ENCODE assay signal across 10 cellular contexts in genomic region chr10:93074597-93075368, GRCh38. TPM values are rescaled to one million over a fixed set of nuclear protein-coding genes. Genes with fewer than 3 reads are reported as not detected.
A peak's percentile ranks its signal among the peaks of the same experiment; 100 is the strongest.
DNase-seq lines count a peak whose midpoint lies in the region; ATAC-seq and TF ChIP-seq lines count a peak whose summit lies in the region.
"Had no signal": no experiment of that assay in that cellular context is flagged by ENCODE, and none has a peak within 500 bp of the region (broad histone marks: within the 10 kb centered on the region; RNA-seq: fewer than 3 reads in every experiment).

No MANE protein-coding gene starts in this region.

- H4K91ac ChIP-seq in IMR-90 (ENCODE audit: insufficient read depth, low read depth, low read length), result no peak overlapping the region

- H3K9me3 Mint-ChIP-seq in CD8-positive, alpha-beta memory T cell, result peaks cover 0 to 2% (median 0%) of the 10 kb centered on the region in 5 donors
- no peaks in the 10 kb centered on the region for H3K9me3 Mint-ChIP-seq in MCF 10A (ENCODE audit: unreplicated experiment)
- H3K9me3 Mint-ChIP-seq in natural killer cell, result no peaks in the 10 kb centered on the region

- H3K18ac ChIP-seq in IMR-90 (ENCODE audit: low read depth, low read length), result no peak overlapping the region

- CTCF ChIA-PET in CD8-positive, alpha-beta memory T cell (lab: Charles Lee), result interaction anchor here (0.9 to 1.3 kb wide), 2 partner anchors 12 to 13 kb away, joined by 3 read pairs; no protein-coding TSS in a partner anchor
- CTCF ChIA-PET in IMR-90 (lab: Yijun Ruan, JAX) (no interaction called here), MCF 10A (lab: Yijun Ruan, JAX) (interaction anchor here (0.5 to 1.1 kb wide), 5 partner anchors 17 to 401 kb away, joined by 3 to 5 read pairs (median 3); no protein-coding TSS in a partner anchor), RWPE1 (lab: Yijun Ruan, JAX) (interaction anchor here (0.6 to 1.6 kb wide), 3 partner anchors 13 to 340 kb away, joined by 3 to 5 read pairs (median 3); no protein-coding TSS in a partner anchor)

- H3K4me2 ChIP-seq in IMR-90 (ENCODE audit: low read depth, low read length), result peak overlapping the region; percentile 33; the same call in 1 of the 2 replicates

- no peaks in the 10 kb centered on the region for H3K36me3 ChIP-seq in CD8-positive, alpha-beta memory T cell (ENCODE audit: insufficient read depth, low read length)
- no peaks in the 10 kb centered on the region for H3K36me3 ChIP-seq in IMR-90 (ENCODE audit: control insufficient read depth, insufficient read depth, low read length)
- H3K36me3 ChIP-seq: esophagus squamous epithelium had no signal

- peaks cover 26% of the 10 kb centered on the region for H3K27me3 ChIP-seq in CD8-positive, alpha-beta memory T cell (ENCODE audit: insufficient read depth, low read length, poor library complexity, severe bottlenecking)
- peaks cover 76% of the 10 kb centered on the region for H3K27me3 ChIP-seq in IMR-90 (ENCODE audit: control insufficient read depth, insufficient read depth, low read length)

- no peak overlapping the region for H3K4ac ChIP-seq in IMR-90 (ENCODE audit: low read depth, low read length)

- TF ChIP-seq POLR2A in IMR-90 (IDR thresholded peaks at IDR 0.05; ENCODE audit: low read depth, low read length), result no peak

- H3K4me1 ChIP-seq in CD8-positive, alpha-beta memory T cell (ENCODE audit: insufficient read depth, low read length), result peaks cover 4% of the 10 kb centered on the region
- H3K4me1 ChIP-seq in IMR-90 (ENCODE audit: control insufficient read depth, insufficient read depth, low read length), result peaks cover 6% of the 10 kb centered on the region; the same call in 1 of the 2 replicates

- no peaks in the 10 kb centered on the region for H3K79me1 ChIP-seq in IMR-90 (ENCODE audit: low read depth in 1 of 2, low read length in 2 of 2)

- H2BK5ac ChIP-seq in IMR-90 (ENCODE audit: low read depth, low read length, poor library complexity, severe bottlenecking), result no peak overlapping the region

- no peak overlapping the region for H2BK15ac ChIP-seq in IMR-90 (ENCODE audit: low read depth, low read length)

- H3K4me3 ChIP-seq in CD8-positive, alpha-beta memory T cell (ENCODE audit: low read length), result no peak overlapping the region
- H3K4me3 ChIP-seq in IMR-90 (ENCODE audit: insufficient read depth, low read depth, low read length), result no peak overlapping the region

- H3K23ac ChIP-seq in IMR-90 (ENCODE audit: low read depth, low read length), result no peak overlapping the region; the same call in 1 of the 2 replicates

- peak overlapping the region; percentile 67 for H2AFZ ChIP-seq in IMR-90 (replicated peaks; ENCODE audit: low read length, poor library complexity)

- H2AK5ac ChIP-seq in IMR-90 (ENCODE audit: low read depth, low read length), result no peak overlapping the region

- H2AK9ac ChIP-seq in IMR-90 (replicated peaks; ENCODE audit: low read depth, low read length, poor library complexity), result no peak overlapping the region

- peaks cover 14% of the 10 kb centered on the region; the same call in 1 of the 2 replicates for H4K20me1 ChIP-seq in IMR-90 (ENCODE audit: insufficient read depth, low read length)

- BruUV-seq in IMR-90 (replicated peaks; lab: Mats Ljungman, UMichigan) (no TSS peak), MCF 10A (replicated peaks; lab: Mats Ljungman, UMichigan) (no TSS peak)

- no peak for DNase-seq in CD8-positive, alpha-beta memory T cell
- DNase-seq in IMR-90 (no peak), MCF 10A (ENCODE audit: unreplicated experiment) (no peak), natural killer cell (no peak), RWPE1 (ENCODE audit: low spot score) (no peak), GM10266 (ENCODE audit: extremely low spot score) (no peak), NCI-H2227 (lab: John Stamatoyannopoulos, UW; ENCODE audit: unreplicated experiment) (no peak)
- DNase-seq: esophagus squamous epithelium, OCI-M1 had no signal

- dilution Hi-C loops in IMR-90 (cut with HindIII; ENCODE audit: low sequenced_read_pairs, unreplicated experiment), result no loop called here

- H3K27ac ChIP-seq in CD8-positive, alpha-beta memory T cell (ENCODE audit: low read depth, low read length), result no peak overlapping the region
- H3K27ac ChIP-seq in IMR-90 (ENCODE audit: insufficient read depth, low read length) (no peak overlapping the region), RWPE1 (no peak overlapping the region)
- H3K27ac ChIP-seq: esophagus squamous epithelium had no signal

- H3K27ac Mint-ChIP-seq in CD8-positive, alpha-beta memory T cell, result no peak overlapping the region
- H3K27ac Mint-ChIP-seq in MCF 10A (ENCODE audit: low read depth, unreplicated experiment) (no peak overlapping the region), natural killer cell (no peak overlapping the region)

- no peak overlapping the region for H2BK20ac ChIP-seq in IMR-90 (ENCODE audit: low read depth, low read length)

- no peaks in the 10 kb centered on the region for H3K36me3 Mint-ChIP-seq in CD8-positive, alpha-beta memory T cell
- H3K36me3 Mint-ChIP-seq in MCF 10A (ENCODE audit: insufficient read depth, unreplicated experiment), result no peaks in the 10 kb centered on the region
- H3K36me3 Mint-ChIP-seq in natural killer cell, result no peaks in the 10 kb centered on the region

- in situ Hi-C loops in IMR-90 (cut with MboI; ENCODE audit: low sequenced_read_pairs), result no loop called here

- no peaks in the 10 kb centered on the region for H3K9me1 ChIP-seq in IMR-90 (ENCODE audit: insufficient read depth, low read length)

- 4% methylated on average over 37 of the region's 67 CpGs; no CpG with 5 or more reads in 1 of the 2 experiments for WGBS in IMR-90 (ENCODE audit: extremely low coverage in 2 of 2, insufficient read length in 1 of 2), 2 experiments

- ATAC-seq in IMR-90 (ENCODE audit: low read depth), result no peak
- ATAC-seq in natural killer cell, result no peak
- no peak for ATAC-seq in HG03039 (IDR thresholded peaks at IDR 0.05; ENCODE audit: unreplicated experiment)

- H3K9ac ChIP-seq in IMR-90 (ENCODE audit: low read depth, low read length), result no peak overlapping the region

- POLR2A ChIA-PET in CD8-positive, alpha-beta memory T cell (lab: Charles Lee), result no interaction called here
- POLR2A ChIA-PET in IMR-90 (lab: Charles Lee; ENCODE audit: unreplicated experiment) (no interaction called here), MCF 10A (lab: Yijun Ruan, JAX) (no interaction called here), RWPE1 (lab: Yijun Ruan, JAX; ENCODE audit: low non-redundant PET) (no interaction called here)

- intact Hi-C loops in IMR-90 (cut with micrococcal nuclease) (loop anchor here (5.0 kb wide), 1 partner anchor 67 kb away; no protein-coding TSS in a partner anchor), MCF 10A (cut with micrococcal nuclease) (no loop called here), natural killer cell (cut with micrococcal nuclease) (no loop called here)

- TF ChIP-seq CTCF in IMR-90 (conservative IDR thresholded peaks at IDR 0.05; ENCODE audit: low read depth, low read length), result no peak
- no peak for TF ChIP-seq CTCF in MCF 10A (IDR thresholded peaks at IDR 0.05; ENCODE audit: unreplicated experiment)
- TF ChIP-seq CTCF in natural killer cell (IDR thresholded peaks at IDR 0.05), result no peak
- TF ChIP-seq CTCF in RWPE1 (conservative IDR thresholded peaks at IDR 0.05; ENCODE audit: low read depth), result no peak
- TF ChIP-seq CTCF in GM10266 (IDR thresholded peaks at IDR 0.05; ENCODE audit: control insufficient read depth, insufficient read depth, low read depth, missing control alignments), result no peak

- H4K5ac ChIP-seq in IMR-90 (ENCODE audit: low read depth, low read length), result no peak overlapping the region

- no peaks in the 10 kb centered on the region for H3K9me3 ChIP-seq in CD8-positive, alpha-beta memory T cell (ENCODE audit: low read length)
- H3K9me3 ChIP-seq in IMR-90 (ENCODE audit: control insufficient read depth, insufficient read depth, low read length), result no peaks in the 10 kb centered on the region
- H3K9me3 ChIP-seq: esophagus squamous epithelium had no signal

- H3K4me3 Mint-ChIP-seq in CD8-positive, alpha-beta memory T cell, result peak overlapping the region; percentile 62 to 76 (median 70)
- H3K4me3 Mint-ChIP-seq in MCF 10A (ENCODE audit: unreplicated experiment) (peak overlapping the region; percentile 43), natural killer cell (peak overlapping the region; percentile 37)

- H3K27me3 Mint-ChIP-seq in CD8-positive, alpha-beta memory T cell, result peaks cover 52 to 75% of the 10 kb centered on the region in 2 donors
- H3K27me3 Mint-ChIP-seq in MCF 10A (ENCODE audit: insufficient read depth, unreplicated experiment) (peaks cover 54% of the 10 kb centered on the region), natural killer cell (ENCODE audit: low read depth in 2 of 2) (peaks cover 33 to 61% of the 10 kb centered on the region in 2 donors)

- no peak overlapping the region for H4K8ac ChIP-seq in IMR-90 (ENCODE audit: low read depth in 2 of 2, low read length in 2 of 2)

- H3K14ac ChIP-seq in IMR-90 (replicated peaks; ENCODE audit: low read depth, low read length), result no peak overlapping the region

- no peak overlapping the region for H3K56ac ChIP-seq in IMR-90 (ENCODE audit: extremely low read depth, insufficient read depth, low read length)

- peaks cover 20 to 49% (median 23%) of the 10 kb centered on the region in 3 donors for H3K4me1 Mint-ChIP-seq in CD8-positive, alpha-beta memory T cell
- no peaks in the 10 kb centered on the region for H3K4me1 Mint-ChIP-seq in MCF 10A (ENCODE audit: insufficient read depth, unreplicated experiment)
- peaks cover 4 to 8% of the 10 kb centered on the region in 2 donors for H3K4me1 Mint-ChIP-seq in natural killer cell

- no peak for TF ChIP-seq RAD21 in IMR-90 (IDR thresholded peaks at IDR 0.05; ENCODE audit: low read length)

- no peak overlapping the region for H2BK120ac ChIP-seq in IMR-90 (ENCODE audit: low read depth, low read length)

RNA-seq across cellular contexts. Expression of gene CYP26A1, which starts 1.1 kb away (rescaled TPM):
- total RNA-seq in CD8-positive, alpha-beta memory T cell, result not detected
- not detected for polyA plus RNA-seq in CD8-positive, alpha-beta memory T cell
- total RNA-seq in IMR-90 (2012; rRNA removed), result not detected in 2 replicates
- polyA plus RNA-seq in IMR-90 (2012; rRNA removed), result 0.15 TPM in 1 of 2 replicates, not detected in the other
- polyA plus RNA-seq in IMR-90 (2012; cell fraction: cytosol; rRNA removed), result 0.06 and 0.07 TPM in 2 replicates
- 0.37 and 0.38 TPM in 2 replicates for polyA plus RNA-seq in IMR-90 (2012; cell fraction: nucleus; rRNA removed; ENCODE audit: low replicate concordance)
- total RNA-seq in MCF 10A (2022), result not detected in 2 replicates
- total RNA-seq in natural killer cell, result not detected
- total RNA-seq: esophagus squamous epithelium had no signal

RNA-seq across cellular contexts. Expression of gene CYP26C1, which starts 14.2 kb away (rescaled TPM):
- not detected for total RNA-seq in CD8-positive, alpha-beta memory T cell
- not detected for polyA plus RNA-seq in CD8-positive, alpha-beta memory T cell
- total RNA-seq in IMR-90 (2012; rRNA removed), result under 0.01 TPM in 1 of 2 replicates, not detected in the other
- 0.01 and 0.02 TPM in 2 replicates for polyA plus RNA-seq in IMR-90 (2012; rRNA removed)
- 0.06 and 0.11 TPM in 2 replicates for polyA plus RNA-seq in IMR-90 (2012; cell fraction: cytosol; rRNA removed)
- polyA plus RNA-seq in IMR-90 (2012; cell fraction: nucleus; rRNA removed; ENCODE audit: low replicate concordance), result 0.13 and 0.20 TPM in 2 replicates
- total RNA-seq in MCF 10A (2022), result 0.07 and 0.14 TPM in 2 replicates
- total RNA-seq in natural killer cell, result under 1 TPM in 1 of 3 donors, not detected in 2; 0.09 TPM
